Comparison of ENCODE assay signal across 1 cellular context in the genomic region with DNA sequence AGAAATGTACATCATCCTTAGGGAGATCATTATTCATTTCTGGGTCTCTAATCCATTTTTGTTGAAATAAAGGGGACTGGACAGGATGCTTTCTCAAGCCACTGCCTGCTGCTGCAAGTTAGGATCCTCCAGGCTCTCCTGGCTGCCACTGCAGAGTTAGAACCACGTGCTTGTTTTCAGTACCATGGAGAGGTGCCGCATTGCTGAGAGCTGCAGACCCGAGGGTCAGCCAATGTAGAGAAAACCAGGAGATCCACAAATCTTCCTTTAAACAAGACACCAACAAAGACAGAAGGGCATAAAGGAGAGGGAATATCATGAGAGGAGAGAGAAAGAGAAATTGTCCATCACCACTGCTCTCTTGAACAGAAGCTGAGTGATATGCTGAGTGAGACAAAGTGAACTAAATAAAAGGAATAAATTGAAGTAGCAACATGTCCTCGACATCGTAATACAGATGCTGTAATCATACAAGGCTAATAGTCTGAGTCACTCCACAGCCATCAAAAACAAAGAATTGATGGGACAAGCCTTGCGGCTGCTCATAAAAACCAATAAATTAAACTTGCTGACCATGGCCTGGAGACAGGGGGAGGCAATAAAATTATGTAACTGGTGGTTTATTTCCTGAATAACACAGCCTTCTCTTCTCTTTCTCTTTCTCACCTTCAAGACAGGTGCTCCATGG.
TF ChIP-seq lines count a peak whose summit lies in the region.

No MANE protein-coding gene starts in this region.

TF ChIP-seq in HepG2, 621 proteins besides CTCF, POLR2A, EP300 and RAD21 (continued from another document):
- TF ChIP-seq ZNF839 (CRISPR knock-in tag; IDR thresholded peaks at IDR 0.05; ENCODE audit: borderline replicate concordance) (no peak), POLR2G (IDR thresholded peaks at IDR 0.05; ENCODE audit: low read depth, low read length) (no peak), SALL1 (CRISPR knock-in tag; IDR thresholded peaks at IDR 0.05) (peak; percentile 48; the same call in 1 of the 2 replicates), ZKSCAN5 (CRISPR knock-in tag; IDR thresholded peaks at IDR 0.05) (no peak), TMF1 (CRISPR knock-in tag; IDR thresholded peaks at IDR 0.05; ENCODE audit: low read depth) (no peak), KDM2A (CRISPR knock-in tag; IDR thresholded peaks at IDR 0.05; ENCODE audit: borderline replicate concordance, low read depth) (no peak), TAF15 (IDR thresholded peaks at IDR 0.05; ENCODE audit: low read depth, low read length, poor library complexity, severe bottlenecking) (no peak), ZNF292 (CRISPR knock-in tag; IDR thresholded peaks at IDR 0.05; ENCODE audit: borderline replicate concordance, low read depth) (no peak), SIX4 (CRISPR knock-in tag; IDR thresholded peaks at IDR 0.05) (no peak), ZNF335 (CRISPR knock-in tag; IDR thresholded peaks at IDR 0.05) (no peak), SMARCE1 (IDR thresholded peaks at IDR 0.05; ENCODE audit: borderline replicate concordance) (no peak), ZNF235 (CRISPR knock-in tag; IDR thresholded peaks at IDR 0.05; ENCODE audit: borderline replicate concordance) (no peak), EHMT2 (IDR thresholded peaks at IDR 0.05; ENCODE audit: borderline replicate concordance, low read depth, low read length) (0 out of 2 replicates have a peak, but pooled peaks have one; percentile 50), ZNF614 (CRISPR knock-in tag; IDR thresholded peaks at IDR 0.05; ENCODE audit: borderline replicate concordance) (no peak), KLF9 (CRISPR knock-in tag; IDR thresholded peaks at IDR 0.05; ENCODE audit: low read depth) (no peak), ZNF577 (CRISPR knock-in tag; IDR thresholded peaks at IDR 0.05; ENCODE audit: borderline replicate concordance, low read depth) (no peak), ATF7 (IDR thresholded peaks at IDR 0.05) (no peak), ATF7 (CRISPR knock-in tag; IDR thresholded peaks at IDR 0.05) (no peak), ZNF138 (CRISPR knock-in tag; IDR thresholded peaks at IDR 0.05; ENCODE audit: low read depth) (no peak), FOXC1 (CRISPR knock-in tag; IDR thresholded peaks at IDR 0.05; ENCODE audit: borderline replicate concordance) (no peak), ZNF589 (CRISPR knock-in tag; conservative IDR thresholded peaks at IDR 0.05) (no peak), ZNF883 (CRISPR knock-in tag; IDR thresholded peaks at IDR 0.05; ENCODE audit: not compliant biosample characterization) (no peak), ZNF446 (CRISPR knock-in tag; IDR thresholded peaks at IDR 0.05) (no peak), CREM (IDR thresholded peaks at IDR 0.05) (no peak), CREM (CRISPR knock-in tag; IDR thresholded peaks at IDR 0.05) (no peak), MIER3 (CRISPR knock-in tag; IDR thresholded peaks at IDR 0.05; ENCODE audit: borderline replicate concordance) (no peak), CBX2 (IDR thresholded peaks at IDR 0.05; ENCODE audit: low read depth, low read length) (no peak), CBX2 (CRISPR knock-in tag; IDR thresholded peaks at IDR 0.05; ENCODE audit: low read depth) (no peak)
- TF ChIP-seq, protein P1, sequence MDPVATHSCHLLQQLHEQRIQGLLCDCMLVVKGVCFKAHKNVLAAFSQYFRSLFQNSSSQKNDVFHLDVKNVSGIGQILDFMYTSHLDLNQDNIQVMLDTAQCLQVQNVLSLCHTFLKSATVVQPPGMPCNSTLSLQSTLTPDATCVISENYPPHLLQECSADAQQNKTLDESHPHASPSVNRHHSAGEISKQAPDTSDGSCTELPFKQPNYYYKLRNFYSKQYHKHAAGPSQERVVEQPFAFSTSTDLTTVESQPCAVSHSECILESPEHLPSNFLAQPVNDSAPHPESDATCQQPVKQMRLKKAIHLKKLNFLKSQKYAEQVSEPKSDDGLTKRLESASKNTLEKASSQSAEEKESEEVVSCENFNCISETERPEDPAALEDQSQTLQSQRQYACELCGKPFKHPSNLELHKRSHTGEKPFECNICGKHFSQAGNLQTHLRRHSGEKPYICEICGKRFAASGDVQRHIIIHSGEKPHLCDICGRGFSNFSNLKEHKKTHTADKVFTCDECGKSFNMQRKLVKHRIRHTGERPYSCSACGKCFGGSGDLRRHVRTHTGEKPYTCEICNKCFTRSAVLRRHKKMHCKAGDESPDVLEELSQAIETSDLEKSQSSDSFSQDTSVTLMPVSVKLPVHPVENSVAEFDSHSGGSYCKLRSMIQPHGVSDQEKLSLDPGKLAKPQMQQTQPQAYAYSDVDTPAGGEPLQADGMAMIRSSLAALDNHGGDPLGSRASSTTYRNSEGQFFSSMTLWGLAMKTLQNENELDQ (CRISPR knock-in tag; IDR thresholded peaks at IDR 0.05; ENCODE audit: borderline replicate concordance), result no peak
- TF ChIP-seq, protein P2, sequence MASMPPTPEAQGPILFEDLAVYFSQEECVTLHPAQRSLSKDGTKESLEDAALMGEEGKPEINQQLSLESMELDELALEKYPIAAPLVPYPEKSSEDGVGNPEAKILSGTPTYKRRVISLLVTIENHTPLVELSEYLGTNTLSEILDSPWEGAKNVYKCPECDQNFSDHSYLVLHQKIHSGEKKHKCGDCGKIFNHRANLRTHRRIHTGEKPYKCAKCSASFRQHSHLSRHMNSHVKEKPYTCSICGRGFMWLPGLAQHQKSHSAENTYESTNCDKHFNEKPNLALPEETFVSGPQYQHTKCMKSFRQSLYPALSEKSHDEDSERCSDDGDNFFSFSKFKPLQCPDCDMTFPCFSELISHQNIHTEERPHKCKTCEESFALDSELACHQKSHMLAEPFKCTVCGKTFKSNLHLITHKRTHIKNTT (CRISPR knock-in tag; IDR thresholded peaks at IDR 0.05), result no peak
- TF ChIP-seq, protein P3, sequence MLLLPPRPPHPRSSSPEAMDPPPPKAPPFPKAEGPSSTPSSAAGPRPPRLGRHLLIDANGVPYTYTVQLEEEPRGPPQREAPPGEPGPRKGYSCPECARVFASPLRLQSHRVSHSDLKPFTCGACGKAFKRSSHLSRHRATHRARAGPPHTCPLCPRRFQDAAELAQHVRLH (CRISPR knock-in tag; IDR thresholded peaks at IDR 0.05; ENCODE audit: borderline replicate concordance, low read depth), result 0 out of 2 replicates have a peak, but pooled peaks have one; percentile 34
- TF ChIP-seq, protein P4, sequence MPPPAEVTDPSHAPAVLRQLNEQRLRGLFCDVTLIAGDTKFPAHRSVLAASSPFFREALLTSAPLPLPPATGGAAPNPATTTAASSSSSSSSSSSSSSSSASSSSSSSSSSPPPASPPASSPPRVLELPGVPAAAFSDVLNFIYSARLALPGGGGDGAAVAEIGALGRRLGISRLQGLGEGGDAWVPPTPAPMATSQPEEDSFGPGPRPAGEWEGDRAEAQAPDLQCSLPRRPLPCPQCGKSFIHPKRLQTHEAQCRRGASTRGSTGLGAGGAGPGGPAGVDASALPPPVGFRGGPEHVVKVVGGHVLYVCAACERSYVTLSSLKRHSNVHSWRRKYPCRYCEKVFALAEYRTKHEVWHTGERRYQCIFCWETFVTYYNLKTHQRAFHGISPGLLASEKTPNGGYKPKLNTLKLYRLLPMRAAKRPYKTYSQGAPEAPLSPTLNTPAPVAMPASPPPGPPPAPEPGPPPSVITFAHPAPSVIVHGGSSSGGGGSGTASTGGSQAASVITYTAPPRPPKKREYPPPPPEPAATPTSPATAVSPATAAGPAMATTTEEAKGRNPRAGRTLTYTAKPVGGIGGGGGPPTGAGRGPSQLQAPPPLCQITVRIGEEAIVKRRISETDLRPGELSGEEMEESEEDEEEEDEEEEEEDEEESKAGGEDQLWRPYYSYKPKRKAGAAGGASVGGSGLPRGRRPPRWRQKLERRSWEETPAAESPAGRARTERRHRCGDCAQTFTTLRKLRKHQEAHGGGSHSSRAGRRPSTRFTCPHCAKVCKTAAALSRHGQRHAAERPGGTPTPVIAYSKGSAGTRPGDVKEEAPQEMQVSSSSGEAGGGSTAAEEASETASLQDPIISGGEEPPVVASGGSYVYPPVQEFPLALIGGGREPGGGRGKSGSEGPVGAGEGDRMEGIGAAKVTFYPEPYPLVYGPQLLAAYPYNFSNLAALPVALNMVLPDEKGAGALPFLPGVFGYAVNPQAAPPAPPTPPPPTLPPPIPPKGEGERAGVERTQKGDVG (CRISPR knock-in tag; IDR thresholded peaks at IDR 0.05; ENCODE audit: borderline replicate concordance), result no peak
- TF ChIP-seq, protein P5, sequence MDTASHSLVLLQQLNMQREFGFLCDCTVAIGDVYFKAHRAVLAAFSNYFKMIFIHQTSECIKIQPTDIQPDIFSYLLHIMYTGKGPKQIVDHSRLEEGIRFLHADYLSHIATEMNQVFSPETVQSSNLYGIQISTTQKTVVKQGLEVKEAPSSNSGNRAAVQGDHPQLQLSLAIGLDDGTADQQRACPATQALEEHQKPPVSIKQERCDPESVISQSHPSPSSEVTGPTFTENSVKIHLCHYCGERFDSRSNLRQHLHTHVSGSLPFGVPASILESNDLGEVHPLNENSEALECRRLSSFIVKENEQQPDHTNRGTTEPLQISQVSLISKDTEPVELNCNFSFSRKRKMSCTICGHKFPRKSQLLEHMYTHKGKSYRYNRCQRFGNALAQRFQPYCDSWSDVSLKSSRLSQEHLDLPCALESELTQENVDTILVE (CRISPR knock-in tag; IDR thresholded peaks at IDR 0.05), result no peak
- TF ChIP-seq, protein P6, sequence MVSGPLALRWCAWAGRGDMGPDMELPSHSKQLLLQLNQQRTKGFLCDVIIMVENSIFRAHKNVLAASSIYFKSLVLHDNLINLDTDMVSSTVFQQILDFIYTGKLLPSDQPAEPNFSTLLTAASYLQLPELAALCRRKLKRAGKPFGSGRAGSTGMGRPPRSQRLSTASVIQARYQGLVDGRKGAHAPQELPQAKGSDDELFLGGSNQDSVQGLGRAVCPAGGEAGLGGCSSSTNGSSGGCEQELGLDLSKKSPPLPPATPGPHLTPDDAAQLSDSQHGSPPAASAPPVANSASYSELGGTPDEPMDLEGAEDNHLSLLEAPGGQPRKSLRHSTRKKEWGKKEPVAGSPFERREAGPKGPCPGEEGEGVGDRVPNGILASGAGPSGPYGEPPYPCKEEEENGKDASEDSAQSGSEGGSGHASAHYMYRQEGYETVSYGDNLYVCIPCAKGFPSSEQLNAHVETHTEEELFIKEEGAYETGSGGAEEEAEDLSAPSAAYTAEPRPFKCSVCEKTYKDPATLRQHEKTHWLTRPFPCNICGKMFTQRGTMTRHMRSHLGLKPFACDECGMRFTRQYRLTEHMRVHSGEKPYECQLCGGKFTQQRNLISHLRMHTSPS (CRISPR knock-in tag; IDR thresholded peaks at IDR 0.05; ENCODE audit: low read depth), result no peak
- TF ChIP-seq, protein P7, sequence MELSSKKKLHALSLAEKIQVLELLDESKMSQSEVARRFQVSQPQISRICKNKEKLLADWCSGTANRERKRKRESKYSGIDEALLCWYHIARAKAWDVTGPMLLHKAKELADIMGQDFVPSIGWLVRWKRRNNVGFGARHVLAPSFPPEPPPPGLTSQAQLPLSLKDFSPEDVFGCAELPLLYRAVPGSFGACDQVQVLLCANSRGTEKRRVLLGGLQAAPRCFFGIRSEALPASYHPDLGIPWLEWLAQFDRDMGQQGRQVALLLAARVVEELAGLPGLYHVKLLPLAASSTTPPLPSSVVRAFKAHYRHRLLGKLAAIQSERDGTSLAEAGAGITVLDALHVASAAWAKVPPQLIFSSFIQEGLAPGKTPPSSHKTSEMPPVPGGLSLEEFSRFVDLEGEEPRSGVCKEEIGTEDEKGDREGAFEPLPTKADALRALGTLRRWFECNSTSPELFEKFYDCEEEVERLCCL (CRISPR knock-in tag; IDR thresholded peaks at IDR 0.05; ENCODE audit: borderline replicate concordance), result no peak
- TF ChIP-seq, protein P8, sequence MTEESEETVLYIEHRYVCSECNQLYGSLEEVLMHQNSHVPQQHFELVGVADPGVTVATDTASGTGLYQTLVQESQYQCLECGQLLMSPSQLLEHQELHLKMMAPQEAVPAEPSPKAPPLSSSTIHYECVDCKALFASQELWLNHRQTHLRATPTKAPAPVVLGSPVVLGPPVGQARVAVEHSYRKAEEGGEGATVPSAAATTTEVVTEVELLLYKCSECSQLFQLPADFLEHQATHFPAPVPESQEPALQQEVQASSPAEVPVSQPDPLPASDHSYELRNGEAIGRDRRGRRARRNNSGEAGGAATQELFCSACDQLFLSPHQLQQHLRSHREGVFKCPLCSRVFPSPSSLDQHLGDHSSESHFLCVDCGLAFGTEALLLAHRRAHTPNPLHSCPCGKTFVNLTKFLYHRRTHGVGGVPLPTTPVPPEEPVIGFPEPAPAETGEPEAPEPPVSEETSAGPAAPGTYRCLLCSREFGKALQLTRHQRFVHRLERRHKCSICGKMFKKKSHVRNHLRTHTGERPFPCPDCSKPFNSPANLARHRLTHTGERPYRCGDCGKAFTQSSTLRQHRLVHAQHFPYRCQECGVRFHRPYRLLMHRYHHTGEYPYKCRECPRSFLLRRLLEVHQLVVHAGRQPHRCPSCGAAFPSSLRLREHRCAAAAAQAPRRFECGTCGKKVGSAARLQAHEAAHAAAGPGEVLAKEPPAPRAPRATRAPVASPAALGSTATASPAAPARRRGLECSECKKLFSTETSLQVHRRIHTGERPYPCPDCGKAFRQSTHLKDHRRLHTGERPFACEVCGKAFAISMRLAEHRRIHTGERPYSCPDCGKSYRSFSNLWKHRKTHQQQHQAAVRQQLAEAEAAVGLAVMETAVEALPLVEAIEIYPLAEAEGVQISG (CRISPR knock-in tag; IDR thresholded peaks at IDR 0.05), result no peak
- TF ChIP-seq, protein P9, sequence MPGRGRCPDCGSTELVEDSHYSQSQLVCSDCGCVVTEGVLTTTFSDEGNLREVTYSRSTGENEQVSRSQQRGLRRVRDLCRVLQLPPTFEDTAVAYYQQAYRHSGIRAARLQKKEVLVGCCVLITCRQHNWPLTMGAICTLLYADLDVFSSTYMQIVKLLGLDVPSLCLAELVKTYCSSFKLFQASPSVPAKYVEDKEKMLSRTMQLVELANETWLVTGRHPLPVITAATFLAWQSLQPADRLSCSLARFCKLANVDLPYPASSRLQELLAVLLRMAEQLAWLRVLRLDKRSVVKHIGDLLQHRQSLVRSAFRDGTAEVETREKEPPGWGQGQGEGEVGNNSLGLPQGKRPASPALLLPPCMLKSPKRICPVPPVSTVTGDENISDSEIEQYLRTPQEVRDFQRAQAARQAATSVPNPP (CRISPR knock-in tag; IDR thresholded peaks at IDR 0.05), result no peak
